Comparison of ENCODE assay signal across 36 cellular contexts in genomic region chr1:244768804-244769203, GRCh38.
"Had no signal": no experiment of that assay in that cellular context is flagged by ENCODE, and none has a peak within 500 bp of the region (broad histone marks: within the 10 kb centered on the region; RNA-seq: fewer than 3 reads in every experiment).

No MANE protein-coding gene starts in this region.

- H3K4me1 ChIP-seq: ascending aorta, Peyer's patch had no signal

- H3K27ac Mint-ChIP-seq: activated CD4-positive, alpha-beta T cell treated with anti-CD3 and anti-CD28 coated beads, Interleukin-2, amount 10 ng/mL, durations not matched to agents 24 days and 14 days; activated CD8-positive, alpha-beta T cell treated with anti-CD3 and anti-CD28 coated beads for 36 hours; activated naive CD8-positive, alpha-beta T cell treated with anti-CD3 and anti-CD28 coated beads for 36 hours; activated T-cell treated with anti-CD3 and anti-CD28 coated beads, Interleukin-2, amount 50 U/mL, for 72 hours; activated T-helper 17 cell treated with anti-CD3 and anti-CD28 coated beads, Interleukin-2, amount 50 U/mL, for 72 hours; T-cell; T-helper 17 cell had no signal

- H3K4me1 Mint-ChIP-seq: activated CD4-positive, alpha-beta T cell treated with anti-CD3 and anti-CD28 coated beads, Interleukin-2, amount 10 ng/mL, durations not matched to agents 24 days and 14 days; activated naive CD8-positive, alpha-beta T cell treated with anti-CD3 and anti-CD28 coated beads for 36 hours; activated T-helper 17 cell treated with anti-CD3 and anti-CD28 coated beads, Interleukin-2, amount 50 U/mL, for 72 hours; central memory CD8-positive, alpha-beta T cell; T-cell had no signal

- ATAC-seq: activated CD8-positive, alpha-beta T cell treated with anti-CD3 and anti-CD28 coated beads for 36 hours; activated T-cell treated with anti-CD3 and anti-CD28 coated beads, Interleukin-2, amount 50 U/mL, for 72 hours; activated T-helper 17 cell treated with anti-CD3 and anti-CD28 coated beads, Interleukin-2, amount 50 U/mL, for 72 hours; PC-3; Right ventricle myocardium inferior; SK-N-SH treated with all-trans-retinoic acid at 6 μM for 48 hours; T-cell; T-helper 17 cell had no signal

- H3K4me3 Mint-ChIP-seq: activated CD4-positive, alpha-beta T cell treated with anti-CD3 and anti-CD28 coated beads, Interleukin-2, amount 10 ng/mL, durations not matched to agents 24 days and 14 days; activated CD8-positive, alpha-beta T cell treated with anti-CD3 and anti-CD28 coated beads for 36 hours; activated naive CD8-positive, alpha-beta T cell treated with anti-CD3 and anti-CD28 coated beads for 36 hours; activated T-cell treated with anti-CD3 and anti-CD28 coated beads, Interleukin-2, amount 50 U/mL, for 72 hours; activated T-helper 17 cell treated with anti-CD3 and anti-CD28 coated beads, Interleukin-2, amount 50 U/mL, for 72 hours; central memory CD8-positive, alpha-beta T cell; T-cell; T-helper 17 cell had no signal

- H3K36me3 ChIP-seq: ascending aorta, cardiac muscle cell, Peyer's patch, WERI-Rb-1 had no signal

- H3K9me3 Mint-ChIP-seq: activated CD4-positive, alpha-beta T cell treated with anti-CD3 and anti-CD28 coated beads, Interleukin-2, amount 10 ng/mL, durations not matched to agents 24 days and 14 days; activated CD8-positive, alpha-beta T cell treated with anti-CD3 and anti-CD28 coated beads for 36 hours; activated naive CD8-positive, alpha-beta T cell treated with anti-CD3 and anti-CD28 coated beads for 36 hours; activated T-cell treated with anti-CD3 and anti-CD28 coated beads, Interleukin-2, amount 50 U/mL, for 72 hours; activated T-helper 17 cell treated with anti-CD3 and anti-CD28 coated beads, Interleukin-2, amount 50 U/mL, for 72 hours; central memory CD8-positive, alpha-beta T cell; T-cell had no signal

- H3K36me3 Mint-ChIP-seq: activated naive CD8-positive, alpha-beta T cell treated with anti-CD3 and anti-CD28 coated beads for 36 hours; T-cell had no signal

- H3K27ac ChIP-seq: ascending aorta, cardiac muscle cell, KMS-11, Peyer's patch, RWPE1, WERI-Rb-1 had no signal

- H3K4me2 ChIP-seq: KMS-11 had no signal

- H3K27me3 ChIP-seq: ascending aorta, cardiac muscle cell, Peyer's patch had no signal

- DNase-seq: activated CD4-positive, alpha-beta T cell treated with anti-CD3 and anti-CD28 coated beads, Interleukin-2, amount 10 ng/mL, durations not matched to agents 24 days and 14 days; activated CD4-positive, alpha-beta T cell treated with anti-CD3 and anti-CD28 coated beads, Interleukin-2, amount 50 U/mL, for 4 hours; activated CD8-positive, alpha-beta T cell treated with anti-CD3 and anti-CD28 coated beads for 36 hours; activated effector memory CD4-positive, alpha-beta T cell treated with anti-CD3 and anti-CD28 coated beads, Interleukin-2, amount 50 U/mL, for 16 hours; activated naive CD4-positive, alpha-beta T cell; activated naive CD4-positive, alpha-beta T cell treated with anti-CD3 and anti-CD28 coated beads, Interleukin-2, amount 50 U/mL, for 16 hours; activated naive CD8-positive, alpha-beta T cell treated with anti-CD3 and anti-CD28 coated beads for 36 hours; activated T-cell treated with anti-CD3 and anti-CD28 coated beads, Interleukin-2, amount 50 U/mL, for 1 hour; activated T-cell treated with anti-CD3 and anti-CD28 coated beads, Interleukin-2, amount 50 U/mL, for 72 hours; amygdala; MM.1S; MV-4-11; NCI-H1092; NCI-H1436 treated with DMSO at 0.1 percent for 48 hours; NCI-H1694 treated with DMSO at 0.1 percent for 48 hours; NCI-H2029; NCI-H2107; NCI-H2171; NCI-H510A; NCI-H526; NCI-H748 treated with DMSO at 0.1 percent for 48 hours; NK-92 treated with Interleukin-12 subunit alpha and Interleukin-12 subunit beta, amount 100 ng/mL, for 24 hours; PC-3; Peyer's patch; SIG-M5; T-cell; T-helper 17 cell; WERI-Rb-1 had no signal

- H3K9ac ChIP-seq: KMS-11 had no signal

- H3K4me3 ChIP-seq: ascending aorta, cardiac muscle cell, Peyer's patch had no signal

- H3K9me3 ChIP-seq: ascending aorta, Peyer's patch had no signal
